Comparison of ENCODE assay signal across 15 cellular contexts in the genomic region with DNA sequence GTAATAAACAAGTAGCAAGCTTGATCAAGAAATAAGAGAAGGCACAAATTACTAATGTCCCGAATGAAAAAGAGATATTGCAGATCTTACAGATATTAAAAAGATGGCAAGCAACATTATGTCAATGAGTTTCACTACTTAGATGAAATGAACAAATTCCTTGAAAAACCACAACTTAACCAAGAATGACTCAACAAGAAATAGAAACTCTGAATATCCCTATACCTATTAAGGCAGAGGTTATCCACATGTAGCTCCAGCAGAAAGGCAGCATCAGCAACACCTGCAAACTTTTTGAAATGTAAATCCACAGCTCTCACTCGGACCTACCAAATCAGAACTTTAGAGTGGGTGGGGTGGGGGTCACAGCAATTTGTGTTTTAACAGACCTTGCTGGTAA. TPM values are rescaled to one million over a fixed set of nuclear protein-coding genes. Genes with fewer than 3 reads are reported as not detected.
DNase-seq lines count a peak whose midpoint lies in the region; ATAC-seq lines count a peak whose summit lies in the region.
"Had no signal": no experiment of that assay in that cellular context is flagged by ENCODE, and none has a peak within 500 bp of the region (broad histone marks: within the 10 kb centered on the region; RNA-seq: fewer than 3 reads in every experiment).

No MANE protein-coding gene starts in this region.

- H3K4me3 ChIP-seq in adipocyte (ENCODE audit: low read length), result no peak overlapping the region
- H3K4me3 ChIP-seq: cardiac muscle cell, right lobe of liver, suprapubic skin had no signal

- peaks cover 11% of the 10 kb centered on the region for H3K4me1 ChIP-seq in adipocyte (ENCODE audit: control insufficient read depth, insufficient read depth, low read length)
- H3K4me1 ChIP-seq: right lobe of liver, suprapubic skin had no signal

- H3K9me3 ChIP-seq in adipocyte (ENCODE audit: control insufficient read depth, low read length), result no peaks in the 10 kb centered on the region
- H3K9me3 ChIP-seq: right lobe of liver, suprapubic skin had no signal

- peak; percentile 74 for DNase-seq in A172 (ENCODE audit: low spot score)
- DNase-seq in adipocyte (ENCODE audit: low read depth), result peak; percentile 56
- DNase-seq in mesenteric fat pad (ENCODE audit: low spot score), result no peak
- no peak for DNase-seq in NCI-H446 treated with DMSO at 0.1 percent for 48 hours (lab: John Stamatoyannopoulos, UW)
- no peak for DNase-seq in OCI-M2 (lab: John Stamatoyannopoulos, UW; ENCODE audit: unreplicated experiment)
- DNase-seq: activated B cell treated with CpG ODN at 0.5 μM for 24 hours; activated T-cell treated with anti-CD3 and anti-CD28 coated beads, Interleukin-2, amount 50 U/mL, for 48 hours; Karpas-422; right lobe of liver; SHP77 treated with DMSO at 0.1 percent for 48 hours had no signal

- ATAC-seq in GM18868 (IDR thresholded peaks at IDR 0.05; ENCODE audit: unreplicated experiment) (peak; percentile 42), HG03439 (IDR thresholded peaks at IDR 0.05; ENCODE audit: unreplicated experiment) (peak; percentile 41), GM21825 (IDR thresholded peaks at IDR 0.05; ENCODE audit: unreplicated experiment) (no peak)
- ATAC-seq: right lobe of liver had no signal

- H3K36me3 ChIP-seq in adipocyte (ENCODE audit: control insufficient read depth, insufficient read depth, low read length, severe bottlenecking), result no peaks in the 10 kb centered on the region
- H3K36me3 ChIP-seq: cardiac muscle cell, right lobe of liver, suprapubic skin had no signal

- no peaks in the 10 kb centered on the region for H3K27me3 ChIP-seq in adipocyte (replicated peaks; ENCODE audit: control insufficient read depth, insufficient read depth, low read length)
- H3K27me3 ChIP-seq: cardiac muscle cell, right lobe of liver, suprapubic skin had no signal

- no peak overlapping the region for H3K9ac ChIP-seq in adipocyte (ENCODE audit: low read length)

RNA-seq across cellular contexts. Expression of a gene that starts 33.6 kb away (rescaled TPM):
- 133 and 140 TPM in 2 replicates for total RNA-seq in A172 (2014; rRNA removed; shearing (Covaris generic))
- 2.2 TPM for total RNA-seq in mesenteric fat pad
- total RNA-seq: activated B cell treated with CpG ODN at 0.5 μM for 24 hours had no signal

Comparison
In these comparisons a context has a peak if more than half of its experiments do, and no peak if none do; other contexts are left out.
1. DNase-seq: peak in A172 (single experiment) and adipocyte (single experiment); none in mesenteric fat pad (single experiment), NCI-H446 treated with DMSO at 0.1 percent for 48 hours (single experiment) and OCI-M2 (single experiment).
2. RNA of a gene that starts 33.6 kb away (total RNA-seq): 133 to 140 TPM in A172; 2.2 TPM in mesenteric fat pad (single experiment); every median in the first group is over 10 times any median in the second.